In the genomic region with DNA sequence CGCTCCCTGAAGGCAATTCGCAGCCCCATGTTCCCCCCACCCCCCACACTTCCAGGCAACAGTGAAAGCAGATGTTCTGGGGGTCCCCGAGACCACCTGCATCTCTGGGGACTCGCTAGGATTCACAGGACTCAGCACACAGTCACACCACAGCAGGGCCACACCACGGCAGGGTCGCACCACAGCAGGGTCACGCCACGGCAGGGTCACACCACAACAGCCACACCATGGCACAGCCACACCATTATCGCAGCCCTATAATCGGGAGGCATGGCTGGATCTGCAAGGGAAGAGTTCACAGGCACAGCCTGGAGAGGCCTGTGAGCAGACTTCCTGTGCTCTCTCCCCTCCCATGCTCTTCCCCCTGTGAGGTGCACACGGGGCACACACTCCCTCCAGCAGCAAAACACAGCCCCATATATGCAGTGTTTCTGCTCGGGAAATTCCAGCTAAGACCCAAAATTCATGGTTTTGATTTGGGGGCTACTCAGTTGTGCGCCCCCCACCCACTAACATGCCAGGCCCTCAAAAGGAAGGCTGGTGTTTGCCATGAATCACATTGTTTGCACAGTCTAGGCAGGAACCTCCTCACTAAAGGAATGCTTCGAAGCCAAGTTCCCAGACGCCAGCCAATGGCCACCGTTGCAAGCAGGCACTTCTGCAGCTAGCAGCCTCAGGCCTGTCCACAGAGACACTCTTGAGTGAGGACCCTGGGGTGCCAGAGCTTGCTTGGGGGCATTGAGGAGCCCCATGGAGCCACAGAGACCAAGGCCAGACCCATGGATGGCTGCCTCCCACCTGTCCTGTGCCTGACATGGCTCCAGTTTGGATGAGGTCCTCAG, we compare ENCODE assay signal across 18 cellular contexts.
"Had no signal": no experiment of that assay in that cellular context is flagged by ENCODE, and none has a peak within 500 bp of the region (broad histone marks: within the 10 kb centered on the region; RNA-seq: fewer than 3 reads in every experiment).

No MANE protein-coding gene starts in this region.

- H3K9me3 Mint-ChIP-seq: memory B cell had no signal

- H3K9ac ChIP-seq: parathyroid adenoma had no signal

- H3K9me3 ChIP-seq: esophagus muscularis mucosa, gastrocnemius medialis, lower lobe of right lung, stomach had no signal

- H3K36me3 ChIP-seq: esophagus muscularis mucosa, gastrocnemius medialis, lower lobe of right lung, stomach had no signal

- H2AFZ ChIP-seq: parathyroid adenoma had no signal

- H3K27ac ChIP-seq: epithelial cell of prostate, esophagus muscularis mucosa, gastrocnemius medialis, lower lobe of right lung, parathyroid adenoma, stomach had no signal

- H3K4me3 Mint-ChIP-seq: memory B cell, naive B cell had no signal

- DNase-seq: effector memory CD4-positive, alpha-beta T cell; gastrocnemius medialis; islet precursor cell; lower lobe of right lung; midbrain; naive B cell; stimulated activated CD4-positive, alpha-beta T cell treated with anti-CD3 and anti-CD28 coated beads, Interleukin-2, amount 100 ng/mL, for 24 hours; stimulated activated naive CD4-positive, alpha-beta T cell; stomach; substantia nigra; trophoblast cell had no signal

- H3K36me3 Mint-ChIP-seq: naive B cell had no signal

- H3K4me3 ChIP-seq: esophagus muscularis mucosa, gastrocnemius medialis, lower lobe of right lung, stomach had no signal

- H3K27ac Mint-ChIP-seq: memory B cell, naive B cell, nephron had no signal

- ATAC-seq: gastrocnemius medialis, left lobe of liver, sciatic nerve had no signal

- H3K4me1 ChIP-seq: gastrocnemius medialis, lower lobe of right lung had no signal
